ENCODE assay signal across 12 cellular contexts in genomic region chr11:57775474-57775873, GRCh38. TPM values are rescaled to one million over a fixed set of nuclear protein-coding genes. Genes with fewer than 3 reads are reported as not detected.
DNase-seq lines count a peak whose midpoint lies in the region; ATAC-seq, FAIRE-seq and TF ChIP-seq lines count a peak whose summit lies in the region.
"Had no signal": no experiment of that assay in that cellular context is flagged by ENCODE, and none has a peak within 500 bp of the region (broad histone marks: within the 10 kb centered on the region; RNA-seq: fewer than 3 reads in every experiment).

No MANE protein-coding gene starts in this region.

- TSS peak; percentile 26 for BruUV-seq in GM12878 (replicated peaks; lab: Mats Ljungman, UMichigan)

- in situ Hi-C loops in GM23248 (cut with MboI): no loop called here
- in situ Hi-C loops in GM12878 (cut with MboI): no loop called here
- in situ Hi-C loops in gastrocnemius medialis (cut with MboI; ENCODE audit: low sequenced_read_pairs in 4 of 4): no loop called here

- H3K27me3 ChIP-seq in GM23248 (replicated peaks; ENCODE audit: insufficient read depth) (no peaks in the 10 kb centered on the region), GM12878 (replicated peaks in 1 of 2; ENCODE audit: control insufficient read depth in 2 of 2, insufficient read depth in 2 of 2, low read length in 1 of 2) (no peaks in the 10 kb centered on the region), iPS-20b (ENCODE audit: insufficient read depth, low read length) (no peaks in the 10 kb centered on the region), gastrocnemius medialis (no peaks in the 10 kb centered on the region)
- H3K27me3 ChIP-seq: foreskin keratinocyte had no signal

- no peak overlapping the region for H3K4me3 Mint-ChIP-seq in stimulated activated effector memory CD8-positive, alpha-beta T cell treated with anti-CD3 and anti-CD28 coated beads, Interleukin-12 subunit alpha, Interleukin-12 subunit beta, amount 100 ng/mL, for 72 hours
- H3K4me3 Mint-ChIP-seq: activated naive CD8-positive, alpha-beta T cell treated with anti-CD3 and anti-CD28 coated beads for 36 hours had no signal

- H3K9me3 ChIP-seq in GM23248 (ENCODE audit: low read depth) (no peaks in the 10 kb centered on the region), GM12878 (replicated peaks; ENCODE audit: control insufficient read depth, insufficient read depth, low read length) (no peaks in the 10 kb centered on the region), iPS-20b (ENCODE audit: insufficient read depth, low read depth, low read length) (no peaks in the 10 kb centered on the region), gastrocnemius medialis (no peaks in the 10 kb centered on the region)

- WGBS in GM23248 (ENCODE audit: low coverage in 1 of 2, low lambda C conversion rate in 2 of 2, missing lambda C conversion rate in 2 of 2), 2 experiments: 73 to 80% methylated on average over 5 of the region's 5 CpGs
- WGBS in GM12878 (ENCODE audit: insufficient coverage, insufficient replicate concordance, low lambda C conversion rate, missing lambda C conversion rate): 90% methylated on average over 5 of the region's 5 CpGs

- POLR2A ChIA-PET in GM12878 (lab: Charles Lee): interaction anchor here (0.7 to 10.7 kb wide), 5 partner anchors 11 to 731 kb away, joined by 3 to 110 read pairs (median 4); partner anchors contain the start of genes CTNND1 and SELENOH

- no peak overlapping the region for H2AFZ ChIP-seq in GM23248
- H2AFZ ChIP-seq in GM12878 (ENCODE audit: control insufficient read depth, low read depth, low read length): no peak overlapping the region

- H3K4me2 ChIP-seq in GM23248 (ENCODE audit: unreplicated experiment) (peak overlapping the region; percentile 37), GM12878 (ENCODE audit: control insufficient read depth, insufficient read depth) (0 out of 2 replicates have a peak overlapping the region, but pooled peaks have one; percentile 11)

- TF ChIP-seq CTCF in GM12878 (IDR thresholded peaks at IDR 0.05 in 2 of 3, conservative IDR thresholded peaks at IDR 0.05 in 1 of 3; ENCODE audit: control insufficient read depth in 2 of 3, extremely low read depth in 1 of 3, insufficient read depth in 1 of 3, low read depth in 3 of 3, low read length in 3 of 3) (no peak), gastrocnemius medialis (IDR thresholded peaks at IDR 0.05 in 4 of 5, conservative IDR thresholded peaks at IDR 0.05 in 1 of 5) (no peak)

- H3K4me1 ChIP-seq in GM23248 (ENCODE audit: insufficient read depth) (peaks cover 61% of the 10 kb centered on the region), GM12878 (ENCODE audit: control insufficient read depth, insufficient read depth, low read length) (peaks cover 16% of the 10 kb centered on the region), iPS-20b (ENCODE audit: insufficient read depth, low read length) (peaks cover 60% of the 10 kb centered on the region), gastrocnemius medialis (peaks cover 74 to 89% of the 10 kb centered on the region in 2 donors)

- H3K9me2 ChIP-seq in GM23248 (ENCODE audit: insufficient read depth): no peaks in the 10 kb centered on the region

- H4K20me1 ChIP-seq in GM23248 (ENCODE audit: insufficient read depth): peaks cover 43% of the 10 kb centered on the region; the same call in 1 of the 2 replicates
- H4K20me1 ChIP-seq in GM12878 (ENCODE audit: control insufficient read depth, insufficient read depth): no peaks in the 10 kb centered on the region

- no peak for TF ChIP-seq EP300 in GM12878 (IDR thresholded peaks at IDR 0.05; ENCODE audit: borderline replicate concordance in 1 of 2, control insufficient read depth in 1 of 2, low read depth in 2 of 2, low read length in 2 of 2)

- RAD21 ChIA-PET in GM12878 (lab: Charles Lee; ENCODE audit: unreplicated experiment): interaction anchor here (7.8 kb wide), 1 partner anchor 11 kb away, joined by 41 read pairs; no protein-coding TSS in a partner anchor

- no peak overlapping the region for H3K27ac Mint-ChIP-seq in stimulated activated effector memory CD8-positive, alpha-beta T cell treated with anti-CD3 and anti-CD28 coated beads, Interleukin-12 subunit alpha, Interleukin-12 subunit beta, amount 100 ng/mL, for 72 hours
- H3K27ac Mint-ChIP-seq: activated naive CD8-positive, alpha-beta T cell treated with anti-CD3 and anti-CD28 coated beads for 36 hours had no signal

- peaks cover 97% of the 10 kb centered on the region for H3K79me2 ChIP-seq in GM23248 (ENCODE audit: insufficient read depth)
- H3K79me2 ChIP-seq in GM12878 (ENCODE audit: control insufficient read depth, insufficient read depth, low read length): peaks cover 90% of the 10 kb centered on the region

- no peak for TF ChIP-seq RAD21 in GM12878 (IDR thresholded peaks at IDR 0.05; ENCODE audit: insufficient read depth, low read depth, low read length)

- FAIRE-seq in GM12878 (lab: Jason Lieb, UNC): no peak

- H3K27ac ChIP-seq in GM23248 (peak overlapping the region; percentile 93), GM12878 (ENCODE audit: control insufficient read depth, insufficient read depth) (no peak overlapping the region), iPS-20b (ENCODE audit: low read length) (no peak overlapping the region), gastrocnemius medialis (peak overlapping the region; percentile 50 to 83 (median 72))
- H3K27ac ChIP-seq: foreskin keratinocyte had no signal

- no peaks in the 10 kb centered on the region for H3K36me3 Mint-ChIP-seq in stimulated activated effector memory CD8-positive, alpha-beta T cell treated with anti-CD3 and anti-CD28 coated beads, Interleukin-12 subunit alpha, Interleukin-12 subunit beta, amount 100 ng/mL, for 72 hours

- H3K9ac ChIP-seq in GM23248 (no peak overlapping the region), GM12878 (ENCODE audit: control insufficient read depth, insufficient read depth, low read length) (no peak overlapping the region), iPS-20b (ENCODE audit: low read depth, low read length) (no peak overlapping the region; the same call in 1 of the 2 replicates)

- SMC1A ChIA-PET in GM12878 (lab: Charles Lee; ENCODE audit: uncharacterized antibody, unreplicated experiment): interaction anchor here (1.2 to 11.7 kb wide), 4 partner anchors 9 to 13 kb away, joined by 4 to 117 read pairs (median 8); partner anchors contain the start of gene CTNND1

- no peaks in the 10 kb centered on the region for H3K9me3 Mint-ChIP-seq in stimulated activated effector memory CD8-positive, alpha-beta T cell treated with anti-CD3 and anti-CD28 coated beads, Interleukin-12 subunit alpha, Interleukin-12 subunit beta, amount 100 ng/mL, for 72 hours
- H3K9me3 Mint-ChIP-seq: activated naive CD8-positive, alpha-beta T cell treated with anti-CD3 and anti-CD28 coated beads for 36 hours had no signal

- DNase-seq in GM23248: peak; percentile 14
- no peak for DNase-seq in GM12878 (ENCODE audit: low read depth, low spot score)
- no peak for DNase-seq in gastrocnemius medialis
- DNase-seq in T1000 (lab: John Stamatoyannopoulos, UW): no peak
- no peak for DNase-seq in stimulated activated effector memory CD8-positive, alpha-beta T cell treated with anti-CD3 and anti-CD28 coated beads, Interleukin-12 subunit alpha, Interleukin-12 subunit beta, amount 100 ng/mL, for 72 hours (ENCODE audit: low spot score in 2 of 2)
- DNase-seq in activated naive CD4-positive, alpha-beta T cell treated with Interleukin-2 at 50 U/mL for 16 hours: no peak
- DNase-seq: activated naive CD8-positive, alpha-beta T cell treated with anti-CD3 and anti-CD28 coated beads for 36 hours; foreskin keratinocyte had no signal

- H3K36me3 ChIP-seq in GM23248 (ENCODE audit: low read depth) (no peaks in the 10 kb centered on the region), GM12878 (ENCODE audit: control insufficient read depth in 2 of 2, insufficient read depth in 2 of 2, low read length in 1 of 2) (peaks cover 0 to 6% of the 10 kb centered on the region in 2 experiments; a peak in 1 of 4 replicates), iPS-20b (ENCODE audit: insufficient read depth, low read depth, low read length) (no peaks in the 10 kb centered on the region), gastrocnemius medialis (no peaks in the 10 kb centered on the region)

- no peaks in the 10 kb centered on the region for H3K4me1 Mint-ChIP-seq in stimulated activated effector memory CD8-positive, alpha-beta T cell treated with anti-CD3 and anti-CD28 coated beads, Interleukin-12 subunit alpha, Interleukin-12 subunit beta, amount 100 ng/mL, for 72 hours

- no peak for TF ChIP-seq POLR2A in GM12878 (IDR thresholded peaks at IDR 0.05; ENCODE audit: low read depth, low read length)
- TF ChIP-seq POLR2A in gastrocnemius medialis (IDR thresholded peaks at IDR 0.05): no peak

- H3K4me3 ChIP-seq in GM23248: 0 out of 2 replicates have a peak overlapping the region, but pooled peaks have one; percentile 12
- H3K4me3 ChIP-seq in GM12878: no peak overlapping the region
- peak overlapping the region; percentile 25 for H3K4me3 ChIP-seq in iPS-20b (ENCODE audit: low read length)
- H3K4me3 ChIP-seq in gastrocnemius medialis: peak overlapping the region; percentile 6 to 36 (median 20)

- intact Hi-C loops in GM12878 (cut with micrococcal nuclease; ENCODE audit: unreplicated experiment): no loop called here
- intact Hi-C loops in gastrocnemius medialis (cut with DNase I; ENCODE audit: low total_unique reads): no loop called here

- ATAC-seq in GM12878 (no peak), gastrocnemius medialis (no peak), GM19452 (IDR thresholded peaks at IDR 0.05; ENCODE audit: unreplicated experiment) (no peak)
- no peak for ATAC-seq in stimulated activated effector memory CD8-positive, alpha-beta T cell treated with anti-CD3 and anti-CD28 coated beads, Interleukin-12 subunit alpha, Interleukin-12 subunit beta, amount 100 ng/mL, for 72 hours
- ATAC-seq: activated CD4-positive, CD25-positive, alpha-beta regulatory T cell treated with anti-CD3 and anti-CD28 coated beads, Interleukin-2, amount 50 U/mL, for 24 hours; foreskin keratinocyte had no signal

- peaks cover 47% of the 10 kb centered on the region for H3F3A ChIP-seq in GM23248 (ENCODE audit: insufficient read depth)

- CTCF ChIA-PET in GM12878 (lab: Yijun Ruan, JAX): interaction anchor here (1.3 to 10.8 kb wide), 5 partner anchors 9 to 25 kb away, joined by 3 to 69 read pairs (median 7); partner anchors contain the start of gene CTNND1

RNA-seq across cellular contexts. Expression of gene CTNND1, which starts 13.9 kb away (rescaled TPM):
- 94.2 and 101 TPM in 2 replicates for total RNA-seq in GM23248 (2014; rRNA removed; shearing (Covaris generic))
- 64.5 and 66.9 TPM in 2 replicates for polyA plus RNA-seq in GM23248 (2016; fragmentation: Nextera tagmentation; extraction: Ambion mirVana)
- 258 and 263 TPM in 2 replicates for total RNA-seq in GM12878 (2013; cell fraction: nucleolus; rRNA removed)
- 30.2 and 32.1 TPM in 2 replicates for total RNA-seq in GM12878 (2014; rRNA removed)
- 30.2 and 30.4 TPM in 2 replicates for total RNA-seq in GM12878 (2014; rRNA removed; fragmentation: Illumina TruSeq; extraction: Trizol)
- total RNA-seq in GM12878 (2021): 43.5 and 44.2 TPM in 2 replicates
- 13.8 TPM for polyA plus RNA-seq in GM12878 (2011; ENCODE audit: low read depth)
- polyA plus RNA-seq in GM12878 (2011; rRNA removed): 70.0 and 72.9 TPM in 2 replicates
- 46.2 and 50.4 TPM in 2 replicates for polyA plus RNA-seq in GM12878 (2011; cell fraction: cytosol; rRNA removed)
- polyA plus RNA-seq in GM12878 (2011; cell fraction: nucleus; rRNA removed): 110 and 114 TPM in 2 replicates
- 19.6 and 26.5 TPM in 2 replicates for polyA plus RNA-seq in GM12878 (2012)
- polyA plus RNA-seq in GM12878 (2014; fragmentation: Illumina TruSeq; extraction: Trizol): 35.4 and 43.1 TPM in 2 replicates
- 1 to 10 TPM; 4.7 to 6.5 TPM for polyA plus RNA-seq in GM12878 (2014; fragmentation: Nextera tagmentation; extraction: Ambion mirVana)
- polyA plus RNA-seq in GM12878 (2014; rRNA removed): 25.8 and 27.7 TPM in 2 replicates
- polyA plus RNA-seq in GM12878 (2016; fragmentation: Nextera tagmentation; extraction: Ambion mirVana): 10 to 100 TPM; 29.5 to 29.8 TPM
- 120 and 124 TPM in 2 replicates for polyA minus RNA-seq in GM12878 (2011; rRNA and poly(A)+ RNA removed)
- polyA minus RNA-seq in GM12878 (2011; cell fraction: cytosol; rRNA and poly(A)+ RNA removed): 55.7 and 58.4 TPM in 2 replicates
- polyA minus RNA-seq in GM12878 (2011; cell fraction: nucleus; rRNA and poly(A)+ RNA removed): 50.4 and 61.5 TPM in 2 replicates
- 10 to 100 TPM; 19.7 to 29.8 (median 24.5) TPM for total RNA-seq in gastrocnemius medialis

RNA-seq across cellular contexts. Expression of gene BTBD18, which starts 23.9 kb away (rescaled TPM):
- total RNA-seq in GM23248 (2014; rRNA removed; shearing (Covaris generic)): not detected in 2 replicates
- 0.10 TPM in 1 of 2 replicates, not detected in the other for polyA plus RNA-seq in GM23248 (2016; fragmentation: Nextera tagmentation; extraction: Ambion mirVana)
- total RNA-seq in GM12878 (2013; cell fraction: nucleolus; rRNA removed): not detected in 2 replicates
- total RNA-seq in GM12878 (2014; rRNA removed): 0.05 TPM in 1 of 2 replicates, not detected in the other
- not detected in 2 replicates for total RNA-seq in GM12878 (2014; rRNA removed; fragmentation: Illumina TruSeq; extraction: Trizol)
- total RNA-seq in GM12878 (2021): not detected in 2 replicates
- 0.16 TPM for polyA plus RNA-seq in GM12878 (2011; ENCODE audit: low read depth)
- polyA plus RNA-seq in GM12878 (2011; rRNA removed): not detected in 2 replicates
- polyA plus RNA-seq in GM12878 (2011; cell fraction: cytosol; rRNA removed): not detected in 2 replicates
- polyA plus RNA-seq in GM12878 (2011; cell fraction: nucleus; rRNA removed): not detected in 2 replicates
- 0.21 and 0.26 TPM in 2 replicates for polyA plus RNA-seq in GM12878 (2012)
- polyA plus RNA-seq in GM12878 (2014; fragmentation: Illumina TruSeq; extraction: Trizol): not detected in 2 replicates
- polyA plus RNA-seq in GM12878 (2014; fragmentation: Nextera tagmentation; extraction: Ambion mirVana): under 1 TPM; 0.05 to 0.11 TPM
- polyA plus RNA-seq in GM12878 (2014; rRNA removed): not detected in 2 replicates
- under 1 TPM; 0.28 to 0.58 TPM for polyA plus RNA-seq in GM12878 (2016; fragmentation: Nextera tagmentation; extraction: Ambion mirVana)
- polyA minus RNA-seq in GM12878 (2011; rRNA and poly(A)+ RNA removed): not detected in 2 replicates
- polyA minus RNA-seq in GM12878 (2011; cell fraction: cytosol; rRNA and poly(A)+ RNA removed): not detected in 2 replicates
- not detected in 2 replicates for polyA minus RNA-seq in GM12878 (2011; cell fraction: nucleus; rRNA and poly(A)+ RNA removed)
- not detected for total RNA-seq in gastrocnemius medialis
- total RNA-seq: activated naive CD8-positive, alpha-beta T cell treated with anti-CD3 and anti-CD28 coated beads for 36 hours; foreskin keratinocyte; pulmonary artery endothelial cell had no signal
- polyA plus RNA-seq: foreskin keratinocyte had no signal

RNA-seq across cellular contexts. Expression of gene SELENOH, which starts 34.2 kb away (rescaled TPM):
- 96.6 and 123 TPM in 2 replicates for total RNA-seq in GM23248 (2014; rRNA removed; shearing (Covaris generic))
- 181 and 184 TPM in 2 replicates for polyA plus RNA-seq in GM23248 (2016; fragmentation: Nextera tagmentation; extraction: Ambion mirVana)
- 79.2 and 86.8 TPM in 2 replicates for total RNA-seq in GM12878 (2013; cell fraction: nucleolus; rRNA removed)
- 223 and 232 TPM in 2 replicates for total RNA-seq in GM12878 (2014; rRNA removed)
- 74.4 and 86.2 TPM in 2 replicates for total RNA-seq in GM12878 (2014; rRNA removed; fragmentation: Illumina TruSeq; extraction: Trizol)
- 261 and 269 TPM in 2 replicates for total RNA-seq in GM12878 (2021)
- polyA plus RNA-seq in GM12878 (2011; ENCODE audit: low read depth): 158 TPM
- 169 and 210 TPM in 2 replicates for polyA plus RNA-seq in GM12878 (2011; rRNA removed)
- polyA plus RNA-seq in GM12878 (2011; cell fraction: cytosol; rRNA removed): 235 and 244 TPM in 2 replicates
- 123 and 124 TPM in 2 replicates for polyA plus RNA-seq in GM12878 (2011; cell fraction: nucleus; rRNA removed)
- 179 and 212 TPM in 2 replicates for polyA plus RNA-seq in GM12878 (2012)
- polyA plus RNA-seq in GM12878 (2014; fragmentation: Illumina TruSeq; extraction: Trizol): 25.7 and 39.3 TPM in 2 replicates
- polyA plus RNA-seq in GM12878 (2014; fragmentation: Nextera tagmentation; extraction: Ambion mirVana): 100 to 1,000 TPM in 1 of 2 experiments, 10 to 100 TPM in 1; 20.3 to 101 TPM
- polyA plus RNA-seq in GM12878 (2014; rRNA removed): 277 and 283 TPM in 2 replicates
- polyA plus RNA-seq in GM12878 (2016; fragmentation: Nextera tagmentation; extraction: Ambion mirVana): 100 to 1,000 TPM; 454 to 458 TPM
- polyA minus RNA-seq in GM12878 (2011; rRNA and poly(A)+ RNA removed): 33.4 and 40.6 TPM in 2 replicates
- 27.4 and 31.6 TPM in 2 replicates for polyA minus RNA-seq in GM12878 (2011; cell fraction: cytosol; rRNA and poly(A)+ RNA removed)
- polyA minus RNA-seq in GM12878 (2011; cell fraction: nucleus; rRNA and poly(A)+ RNA removed): 45.9 and 63.9 TPM in 2 replicates
- 100 to 1,000 TPM in 3 of 4 donors, 10 to 100 TPM in 1; 94.7 to 145 (median 132) TPM for total RNA-seq in gastrocnemius medialis

Comparison
In these comparisons a context has a peak if more than half of its experiments do, and no peak if none do; other contexts are left out.
1. H3K27ac ChIP-seq: peak in GM23248 (single experiment) and gastrocnemius medialis (4 of 4); none in GM12878 (single experiment) and iPS-20b (single experiment).